ENCODE assay signal across 14 cellular contexts in the genomic region with DNA sequence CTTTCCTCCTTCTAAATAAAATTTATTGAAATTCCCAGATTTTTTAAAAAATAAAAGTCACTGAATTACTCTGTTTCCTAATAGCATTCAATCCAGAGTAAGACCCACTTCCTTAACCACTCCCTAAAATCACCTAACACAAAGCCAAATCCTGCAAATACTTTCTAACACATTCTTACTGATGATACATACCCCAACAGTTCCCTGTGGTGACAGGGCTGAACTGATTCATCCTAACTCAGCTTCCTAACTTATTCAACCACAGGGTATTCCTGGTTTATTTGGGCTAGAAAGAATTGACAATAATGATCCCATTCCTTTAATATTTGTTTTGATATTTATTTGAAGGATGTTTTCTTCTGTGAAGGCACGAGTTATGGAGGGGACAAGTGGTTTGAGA. TPM values are rescaled to one million over a fixed set of nuclear protein-coding genes. Genes with fewer than 3 reads are reported as not detected.
DNase-seq lines count a peak whose midpoint lies in the region; ATAC-seq and TF ChIP-seq lines count a peak whose summit lies in the region.
"Had no signal": no experiment of that assay in that cellular context is flagged by ENCODE, and none has a peak within 500 bp of the region (broad histone marks: within the 10 kb centered on the region; RNA-seq: fewer than 3 reads in every experiment).

No MANE protein-coding gene starts in this region.

- H3K27ac ChIP-seq in heart right ventricle = peak overlapping the region in 4 of 10 donors; percentile 78 to 93 (median 92)
- H3K27ac ChIP-seq in muscle layer of colon (ENCODE audit: low read depth, low read length) = no peak overlapping the region
- no peak overlapping the region for H3K27ac ChIP-seq in urinary bladder (ENCODE audit: low read depth)

- H3K27me3 Mint-ChIP-seq in Caco-2 (ENCODE audit: insufficient read depth, unreplicated experiment) = no peaks in the 10 kb centered on the region

- peaks cover 0 to 9% (median 0%) of the 10 kb centered on the region in 9 donors for H3K4me1 ChIP-seq in heart right ventricle
- H3K4me1 ChIP-seq in muscle layer of colon (ENCODE audit: insufficient read depth, low read length) = no peaks in the 10 kb centered on the region
- no peaks in the 10 kb centered on the region for H3K4me1 ChIP-seq in urinary bladder (ENCODE audit: insufficient read depth)
- no peaks in the 10 kb centered on the region for H3K4me1 ChIP-seq in Caco-2

- H3K9ac ChIP-seq in muscle layer of colon (ENCODE audit: low read length) = peak overlapping the region; percentile 92

- peaks cover 0 to 100% (median 64%) of the 10 kb centered on the region in 11 donors for H3K9me3 ChIP-seq in heart right ventricle
- H3K9me3 ChIP-seq in muscle layer of colon (ENCODE audit: low read length) = peaks cover 14% of the 10 kb centered on the region
- peaks cover 19% of the 10 kb centered on the region for H3K9me3 ChIP-seq in Caco-2

- H3K27ac Mint-ChIP-seq in Caco-2 (ENCODE audit: unreplicated experiment) = no peak overlapping the region

- 62 to 75% methylated on average over 1 of the region's 1 CpG for WGBS in heart right ventricle, 2 donors
- WGBS in urinary bladder = 57% methylated on average over 1 of the region's 1 CpG

- no peak overlapping the region for H3K4me3 Mint-ChIP-seq in Caco-2 (ENCODE audit: unreplicated experiment)

- no peaks in the 10 kb centered on the region for H3K4me1 Mint-ChIP-seq in Caco-2 (ENCODE audit: low read depth, unreplicated experiment)
- H3K4me1 Mint-ChIP-seq: T-cell had no signal

- peaks cover 0 to 47% (median 31%) of the 10 kb centered on the region in 9 donors for H3K36me3 ChIP-seq in heart right ventricle
- H3K36me3 ChIP-seq in muscle layer of colon (ENCODE audit: insufficient read depth, low read length) = peaks cover 20% of the 10 kb centered on the region
- peaks cover 3% of the 10 kb centered on the region for H3K36me3 ChIP-seq in urinary bladder (ENCODE audit: insufficient read depth)
- H3K36me3 ChIP-seq in Caco-2 (ENCODE audit: control insufficient read depth, insufficient read depth, low read length) = no peaks in the 10 kb centered on the region

- POLR2A ChIA-PET in Caco-2 (lab: Charles Lee) = no interaction called here

- H3K4me3 ChIP-seq in heart right ventricle = peak overlapping the region; percentile 36 to 73 (median 64)
- peak overlapping the region in 1 of 2 donors; percentile 95 for H3K4me3 ChIP-seq in muscle layer of colon (ENCODE audit: low read depth in 1 of 2, low read length in 2 of 2)
- peak overlapping the region; percentile 48 for H3K4me3 ChIP-seq in urinary bladder (ENCODE audit: low read depth, low read length)
- H3K4me3 ChIP-seq in Caco-2 (ENCODE audit: low read depth, low read length) = no peak overlapping the region

- CTCF ChIA-PET in Caco-2 (lab: Charles Lee) = no interaction called here

- no TSS peak for BruUV-seq in Caco-2 (replicated peaks; lab: Mats Ljungman, UMichigan)

- intact Hi-C loops in heart right ventricle (cut with DNase I) = no loop called here
- intact Hi-C loops in left ventricle myocardium superior (cut with micrococcal nuclease) = no loop called here
- intact Hi-C loops in Caco-2 (cut with micrococcal nuclease; ENCODE audit: unreplicated experiment) = no loop called here

- peaks cover 79% of the 10 kb centered on the region for H3K9me3 Mint-ChIP-seq in Caco-2 (ENCODE audit: unreplicated experiment)

- H3K27me3 ChIP-seq in heart right ventricle (no peaks in the 10 kb centered on the region), muscle layer of colon (ENCODE audit: control insufficient read depth in 1 of 2, insufficient read depth in 2 of 2, low read length in 2 of 2) (no peaks in the 10 kb centered on the region), Caco-2 (replicated peaks; ENCODE audit: control insufficient read depth, insufficient read depth, low read length) (no peaks in the 10 kb centered on the region)

- H3K36me3 Mint-ChIP-seq in Caco-2 (ENCODE audit: insufficient read depth, unreplicated experiment) = no peaks in the 10 kb centered on the region

- no peak for TF ChIP-seq CTCF in heart right ventricle (IDR thresholded peaks at IDR 0.05)
- no peak for TF ChIP-seq CTCF in Caco-2 (IDR thresholded peaks at IDR 0.05; ENCODE audit: insufficient read depth in 1 of 2, low read depth in 1 of 2, low read length in 1 of 2, severe bottlenecking in 1 of 2, unreplicated experiment in 1 of 2)

- DNase-seq in heart right ventricle (no peak), left ventricle myocardium superior (no peak), dermis blood vessel endothelial cell (peak; percentile 3), activated T-cell treated with anti-CD3 and anti-CD28 coated beads for 4 hours (no peak), Caco-2 (no peak)
- DNase-seq: activated CD4-positive, alpha-beta T cell treated with anti-CD3 and anti-CD28 coated beads for 4 hours; DMS153; KBM-7; NCI-H2081 treated with DMSO at 0.1 percent for 48 hours; T-cell had no signal

- ATAC-seq in heart right ventricle = no peak
- ATAC-seq in left ventricle myocardium superior = no peak
- ATAC-seq in HG02973 (IDR thresholded peaks at IDR 0.05; ENCODE audit: unreplicated experiment) = no peak
- ATAC-seq: HCT116, T-cell had no signal

RNA-seq across cellular contexts. Expression of gene ZNF300, which starts 40.7 kb away (rescaled TPM):
- total RNA-seq in heart right ventricle (1 to 10 TPM in 4 of 10 donors, under 1 TPM in 6; 0.51 to 1.5 (median 0.83) TPM), left ventricle myocardium superior (0.69 TPM), dermis blood vessel endothelial cell (6.5 and 6.8 TPM in 2 replicates), urinary bladder (21.3 TPM), Caco-2 (2022) (1.8 and 2.2 TPM in 2 replicates)
- polyA plus RNA-seq in heart right ventricle (1 to 10 TPM; 1.4 to 4.8 TPM), urinary bladder (3.7 TPM)
